ENCODE assay signal across 13 cellular contexts in genomic region chr1:162899422-162900168, GRCh38. TPM values are rescaled to one million over a fixed set of nuclear protein-coding genes. Genes with fewer than 3 reads are reported as not detected.
DNase-seq lines count a peak whose midpoint lies in the region; TF ChIP-seq lines count a peak whose summit lies in the region.
"Had no signal": no experiment of that assay in that cellular context is flagged by ENCODE, and none has a peak within 500 bp of the region (broad histone marks: within the 10 kb centered on the region; RNA-seq: fewer than 3 reads in every experiment).

No MANE protein-coding gene starts in this region.

- intact Hi-C loops in ascending aorta (cut with DNase I) = no loop called here

- no peak overlapping the region for H3K27ac ChIP-seq in ascending aorta

- TF ChIP-seq CTCF in fibroblast of pulmonary artery (IDR thresholded peaks at IDR 0.05; ENCODE audit: low read length, missing control alignments) = no peak
- TF ChIP-seq CTCF in retinal pigment epithelial cell (conservative IDR thresholded peaks at IDR 0.05; ENCODE audit: low read depth, low read length) = no peak
- no peak for TF ChIP-seq CTCF in ascending aorta (IDR thresholded peaks at IDR 0.05)

- H3K36me3 ChIP-seq in ascending aorta = no peaks in the 10 kb centered on the region

- H3K4me1 ChIP-seq in ascending aorta = no peaks in the 10 kb centered on the region

- H3K4me3 ChIP-seq in fibroblast of pulmonary artery (replicated peaks; ENCODE audit: low read depth, low read length) (no peak overlapping the region), retinal pigment epithelial cell (ENCODE audit: low read length) (no peak overlapping the region), ascending aorta (no peak overlapping the region)

- DNase-seq in EL (peak; percentile 88), RKO (ENCODE audit: low spot score) (peak; percentile 94), fibroblast of pulmonary artery (ENCODE audit: low read depth) (peak; percentile 89), retinal pigment epithelial cell (ENCODE audit: low read depth) (peak; percentile 97), T-helper 2 cell (no peak), ascending aorta (ENCODE audit: low spot score in 2 of 2) (no peak), DMS79 (lab: John Stamatoyannopoulos, UW) (no peak)
- DNase-seq in central memory CD4-positive, alpha-beta T cell = no peak
- DNase-seq: activated naive CD4-positive, alpha-beta T cell treated with anti-CD3 and anti-CD28 coated beads, Interleukin-2, amount 10 ng/mL, durations not matched to agents 7 days and 5 days; endodermal cell; NCI-H1048; stimulated activated CD4-positive, alpha-beta T cell treated with anti-CD3 and anti-CD28 coated beads, Interleukin-15, amount 100 ng/mL, for 24 hours; T-helper 1 cell had no signal

- H3K9me3 ChIP-seq in ascending aorta = no peaks in the 10 kb centered on the region

- H3K27me3 ChIP-seq in ascending aorta = no peaks in the 10 kb centered on the region

RNA-seq across cellular contexts. Expression of gene CCDC190, which starts 38.6 kb away (rescaled TPM):
- total RNA-seq in ascending aorta = 1.9 TPM
- total RNA-seq: endodermal cell had no signal

Comparison
In these comparisons a context has a peak if more than half of its experiments do, and no peak if none do; other contexts are left out.
1. DNase-seq: peak in EL (single experiment), RKO (single experiment), fibroblast of pulmonary artery (single experiment) and retinal pigment epithelial cell (single experiment); none in T-helper 2 cell (0 of 5), ascending aorta (0 of 2), central memory CD4-positive, alpha-beta T cell (single experiment) and DMS79 (single experiment).